Comparison of ENCODE assay signal across 23 cellular contexts in genomic region chr4:169582706-169583105, GRCh38. TPM values are rescaled to one million over a fixed set of nuclear protein-coding genes. Genes with fewer than 3 reads are reported as not detected.
DNase-seq lines count a peak whose midpoint lies in the region; ATAC-seq, FAIRE-seq and TF ChIP-seq lines count a peak whose summit lies in the region.
"Had no signal": no experiment of that assay in that cellular context is flagged by ENCODE, and none has a peak within 500 bp of the region (broad histone marks: within the 10 kb centered on the region; RNA-seq: fewer than 3 reads in every experiment).

No MANE protein-coding gene starts in this region.

- peaks cover 0 to 10% of the 10 kb centered on the region in 2 donors for H3K36me3 ChIP-seq in adrenal gland (replicated peaks in 1 of 2)

- TF ChIP-seq CTCF in choroid plexus epithelial cell (conservative IDR thresholded peaks at IDR 0.05; ENCODE audit: low read depth, low read length) (no peak), adrenal gland (IDR thresholded peaks at IDR 0.05) (no peak), natural killer cell (IDR thresholded peaks at IDR 0.05) (no peak)

- H3K9me3 Mint-ChIP-seq in natural killer cell, result no peaks in the 10 kb centered on the region
- H3K9me3 Mint-ChIP-seq: activated CD4-positive, alpha-beta T cell treated with anti-CD3 and anti-CD28 coated beads, Interleukin-2, amount 10 ng/mL, durations not matched to agents 24 days and 14 days; activated naive CD8-positive, alpha-beta T cell treated with anti-CD3 and anti-CD28 coated beads, Interleukin-2, amount 10 ng/mL, durations not matched to agents 7 days and 5 days; CD8-positive, alpha-beta T cell; natural killer cell treated with Interleukin-12 subunit alpha and Interleukin-12 subunit beta and Interleukin-15 and Interleukin-18, amount 100 ng/mL, for 72 hours had no signal

- H3K9me3 ChIP-seq in adrenal gland (replicated peaks in 1 of 3), result peaks cover 0 to 6% (median 0%) of the 10 kb centered on the region in 3 donors
- H3K9me3 ChIP-seq: Peyer's patch, SJSA1, thoracic aorta had no signal

- H3K36me3 Mint-ChIP-seq in natural killer cell, result peaks cover 7% of the 10 kb centered on the region

- no peak overlapping the region for H3K27ac ChIP-seq in adrenal gland
- H3K27ac ChIP-seq: cardiac muscle cell, Peyer's patch, SJSA1, skin epidermis, thoracic aorta had no signal

- no peak overlapping the region for H3K4me3 Mint-ChIP-seq in natural killer cell
- H3K4me3 Mint-ChIP-seq: activated CD4-positive, alpha-beta T cell treated with anti-CD3 and anti-CD28 coated beads, Interleukin-2, amount 10 ng/mL, durations not matched to agents 24 days and 14 days; activated naive CD8-positive, alpha-beta T cell treated with anti-CD3 and anti-CD28 coated beads, Interleukin-2, amount 10 ng/mL, durations not matched to agents 7 days and 5 days; CD8-positive, alpha-beta T cell; natural killer cell treated with Interleukin-12 subunit alpha and Interleukin-12 subunit beta and Interleukin-15 and Interleukin-18, amount 100 ng/mL, for 72 hours had no signal

- intact Hi-C loops in adrenal gland (cut with DNase I), result no loop called here
- intact Hi-C loops in natural killer cell (cut with micrococcal nuclease), result no loop called here

- no peaks in the 10 kb centered on the region for H3K27me3 Mint-ChIP-seq in natural killer cell (ENCODE audit: low read depth in 2 of 2)
- H3K27me3 Mint-ChIP-seq: activated CD4-positive, alpha-beta T cell treated with anti-CD3 and anti-CD28 coated beads, Interleukin-2, amount 10 ng/mL, durations not matched to agents 24 days and 14 days; activated naive CD8-positive, alpha-beta T cell treated with anti-CD3 and anti-CD28 coated beads, Interleukin-2, amount 10 ng/mL, durations not matched to agents 7 days and 5 days; natural killer cell treated with Interleukin-12 subunit alpha and Interleukin-12 subunit beta and Interleukin-15 and Interleukin-18, amount 100 ng/mL, for 72 hours had no signal

- ATAC-seq in GM18867 (IDR thresholded peaks at IDR 0.05; ENCODE audit: unreplicated experiment) (peak; percentile 9), HG03159 (IDR thresholded peaks at IDR 0.05; ENCODE audit: unreplicated experiment) (peak; percentile 7), natural killer cell (no peak)
- ATAC-seq: CD8-positive, alpha-beta T cell; left colon; natural killer cell treated with Interleukin-12 subunit alpha and Interleukin-12 subunit beta and Interleukin-15 and Interleukin-18, amount 100 ng/mL, for 72 hours had no signal

- H3K27me3 ChIP-seq in adrenal gland, result no peaks in the 10 kb centered on the region
- H3K27me3 ChIP-seq: cardiac muscle cell, Peyer's patch, SJSA1 had no signal

- no peak overlapping the region for H3K4me3 ChIP-seq in choroid plexus epithelial cell (ENCODE audit: low read depth, low read length)
- H3K4me3 ChIP-seq in adrenal gland, result no peak overlapping the region
- H3K4me3 ChIP-seq: cardiac muscle cell, Peyer's patch, SJSA1, skin epidermis, thoracic aorta had no signal

- no peaks in the 10 kb centered on the region for H3K4me1 Mint-ChIP-seq in natural killer cell

- DNase-seq in choroid plexus epithelial cell (ENCODE audit: low read depth) (peak; percentile 80), renal cortical epithelial cell (ENCODE audit: low read depth) (peak; percentile 12), adrenal gland (no peak), natural killer cell (no peak), RCC 7860 (ENCODE audit: low spot score) (no peak)
- no peak for DNase-seq in activated CD4-positive, CD25-positive, alpha-beta regulatory T cell treated with anti-CD3 and anti-CD28 coated beads, Interleukin-2, amount 50 U/mL, for 72 hours
- DNase-seq: activated CD4-positive, alpha-beta T cell treated with anti-CD3 and anti-CD28 coated beads, Interleukin-2, amount 10 ng/mL, durations not matched to agents 24 days and 14 days; activated naive CD8-positive, alpha-beta T cell treated with anti-CD3 and anti-CD28 coated beads, Interleukin-2, amount 10 ng/mL, durations not matched to agents 7 days and 5 days; CD8-positive, alpha-beta T cell; glutamatergic neuron; left colon; NCI-H187 treated with DMSO at 0.1 percent for 48 hours; NCI-H446; Peyer's patch; stimulated activated CD4-positive, alpha-beta T cell treated with anti-CD3 and anti-CD28 coated beads, Interleukin-2, amount 100 ng/mL, for 24 hours; stimulated activated naive CD4-positive, alpha-beta T cell had no signal

- no peaks in the 10 kb centered on the region for H3K4me1 ChIP-seq in adrenal gland (replicated peaks in 1 of 2)
- H3K4me1 ChIP-seq: Peyer's patch, SJSA1 had no signal

- no peak for TF ChIP-seq POLR2A in adrenal gland (IDR thresholded peaks at IDR 0.05)

- no peak overlapping the region for H3K27ac Mint-ChIP-seq in natural killer cell
- H3K27ac Mint-ChIP-seq: activated CD4-positive, alpha-beta T cell treated with anti-CD3 and anti-CD28 coated beads, Interleukin-2, amount 10 ng/mL, durations not matched to agents 24 days and 14 days; activated naive CD8-positive, alpha-beta T cell treated with anti-CD3 and anti-CD28 coated beads, Interleukin-2, amount 10 ng/mL, durations not matched to agents 7 days and 5 days had no signal

- 93 to 96% (median 95%) methylated on average over 3 of the region's 3 CpGs for WGBS in adrenal gland, 4 donors

- no peak for FAIRE-seq in RCC 7860 (lab: Jason Lieb, UNC)

RNA-seq across cellular contexts. Expression of gene NEK1, which starts 29.7 kb away (rescaled TPM):
- 10.9 and 20.2 TPM in 2 replicates for total RNA-seq in renal cortical epithelial cell
- 10 to 100 TPM in 6 of 8 donors, 1 to 10 TPM in 2; 6.6 to 23.0 (median 12.6) TPM for total RNA-seq in adrenal gland
- polyA plus RNA-seq in adrenal gland, result 10 to 100 TPM in 1 of 3 donors, 1 to 10 TPM in 2; 4.2 to 14.3 (median 6.9) TPM
- total RNA-seq in natural killer cell, result 10 to 100 TPM; 16.4 to 24.9 (median 19.0) TPM

RNA-seq across cellular contexts. Expression of gene CLCN3, which starts 37.7 kb away (rescaled TPM):
- total RNA-seq in renal cortical epithelial cell (50.0 and 141 TPM in 2 replicates), adrenal gland (10 to 100 TPM; 50.9 to 84.8 (median 61.5) TPM), natural killer cell (10 to 100 TPM; 20.7 to 26.0 (median 21.0) TPM)
- polyA plus RNA-seq in adrenal gland, result 100 to 1,000 TPM in 1 of 3 donors, 10 to 100 TPM in 2; 11.9 to 106 (median 13.9) TPM

Comparison
In these comparisons a context has a peak if more than half of its experiments do, and no peak if none do; other contexts are left out.
1. ATAC-seq: peak in GM18867 (single experiment) and HG03159 (single experiment); none in natural killer cell (0 of 3).
2. DNase-seq: peak in choroid plexus epithelial cell (single experiment) and renal cortical epithelial cell (single experiment); none in adrenal gland (0 of 7), activated CD4-positive, CD25-positive, alpha-beta regulatory T cell treated with anti-CD3 and anti-CD28 coated beads, Interleukin-2, amount 50 U/mL, for 72 hours (single experiment), natural killer cell (single experiment) and RCC 7860 (single experiment).